In the genomic region with DNA sequence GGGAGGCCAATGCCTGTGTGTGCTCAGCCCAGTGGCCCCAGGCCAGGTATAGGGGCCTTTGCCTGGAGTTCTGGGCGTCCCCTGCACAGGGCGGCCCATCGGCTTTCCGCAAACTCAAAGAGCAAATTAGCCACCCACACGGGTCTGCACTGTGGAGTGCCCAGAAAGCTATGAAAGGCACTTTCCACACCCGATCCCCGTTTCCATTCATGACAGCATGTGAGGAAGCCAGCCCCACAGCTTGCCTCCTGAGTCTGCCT, we compare ENCODE assay signal across 39 cellular contexts. TPM values are rescaled to one million over a fixed set of nuclear protein-coding genes. Genes with fewer than 3 reads are reported as not detected.
"Had no signal": no experiment of that assay in that cellular context is flagged by ENCODE, and none has a peak within 500 bp of the region (broad histone marks: within the 10 kb centered on the region; RNA-seq: fewer than 3 reads in every experiment).

No MANE protein-coding gene starts in this region.

- H3K27ac Mint-ChIP-seq: activated B cell treated with CpG ODN at 0.5 μM for 24 hours; activated CD4-positive, alpha-beta memory T cell treated with anti-CD3 and anti-CD28 coated beads for 36 hours; activated naive CD4-positive, alpha-beta T cell treated with anti-CD3 and anti-CD28 coated beads, Interleukin-2, amount 10 ng/mL, durations not matched to agents 7 days and 5 days; activated naive CD8-positive, alpha-beta T cell; activated naive CD8-positive, alpha-beta T cell treated with anti-CD3 and anti-CD28 coated beads, Interleukin-2, amount 50 U/mL, for 24 hours; activated T-helper 1 cell treated with anti-CD3 and anti-CD28 coated beads, Interleukin-12 subunit alpha, Interleukin-12 subunit beta, Interleukin-2, Interleukin-4 antibody, amounts not matched to agents 30 ng/mL and 10 ng/mL and 1 ng/mL, durations not matched to agents 14 hours and 24 hours and 36 hours; T-cell had no signal

- H3K27me3 Mint-ChIP-seq: activated CD4-positive, alpha-beta memory T cell treated with anti-CD3 and anti-CD28 coated beads for 36 hours; activated naive CD8-positive, alpha-beta T cell; T-cell had no signal

- H3K4me1 ChIP-seq: Peyer's patch had no signal

- H3K27me3 ChIP-seq: MG63, Peyer's patch had no signal

- H3K4me1 Mint-ChIP-seq: activated B cell treated with CpG ODN at 0.5 μM for 24 hours; activated naive CD4-positive, alpha-beta T cell treated with anti-CD3 and anti-CD28 coated beads, Interleukin-2, amount 10 ng/mL, durations not matched to agents 7 days and 5 days; activated naive CD8-positive, alpha-beta T cell treated with anti-CD3 and anti-CD28 coated beads, Interleukin-2, amount 50 U/mL, for 24 hours; T-cell had no signal

- H3K36me3 ChIP-seq: brain microvascular endothelial cell, MG63, Peyer's patch had no signal

- DNase-seq: activated B cell treated with CpG ODN at 0.5 μM for 24 hours; activated CD4-positive, alpha-beta memory T cell treated with anti-CD3 and anti-CD28 coated beads for 36 hours; activated CD4-positive, alpha-beta T cell treated with anti-CD3 and anti-CD28 coated beads for 4 hours; activated CD4-positive, alpha-beta T cell treated with anti-CD3 and anti-CD28 coated beads, Interleukin-2, amount 50 U/mL, for 1 hour; activated CD4-positive, CD25-positive, alpha-beta regulatory T cell treated with anti-CD3 and anti-CD28 coated beads, Interleukin-2, amount 50 U/mL, for 72 hours; activated CD8-positive, alpha-beta memory T cell treated with anti-CD3 and anti-CD28 coated beads, Interleukin-2, amount 50 U/mL, for 4 hours; activated effector memory CD4-positive, alpha-beta T cell treated with Interleukin-2 at 50 U/mL for 16 hours; activated naive CD4-positive, alpha-beta T cell treated with anti-CD3 and anti-CD28 coated beads, Interleukin-2, amount 10 ng/mL, durations not matched to agents 7 days and 5 days; activated naive CD8-positive, alpha-beta T cell treated with anti-CD3 and anti-CD28 coated beads, Interleukin-2, amount 50 U/mL, for 24 hours; activated T-cell treated with anti-CD3 and anti-CD28 coated beads for 4 hours; activated T-cell treated with anti-CD3 and anti-CD28 coated beads, Interleukin-2, amount 50 U/mL, for 4 hours; anterior cingulate cortex; brain microvascular endothelial cell; central memory CD4-positive, alpha-beta T cell; Kasumi-1; KBM-7; MG63; MV-4-11; NCI-H1092; NCI-H1436 treated with DMSO at 0.1 percent for 48 hours; NCI-H187 treated with DMSO at 0.1 percent for 48 hours; NCI-H2081; NCI-H345; NCI-H526; NCI-H748 treated with DMSO at 0.1 percent for 48 hours; NK-92 treated with Interleukin-12 subunit alpha and Interleukin-12 subunit beta, amount 100 ng/mL, for 24 hours; PC-3; Peyer's patch; RPMI8226; SIG-M5; T-cell; T-helper 2 cell; T-helper 9 cell had no signal

- H3K4me3 ChIP-seq: MG63, Peyer's patch had no signal

- H3K4me3 Mint-ChIP-seq: activated B cell treated with CpG ODN at 0.5 μM for 24 hours; activated CD4-positive, alpha-beta memory T cell treated with anti-CD3 and anti-CD28 coated beads for 36 hours; activated naive CD4-positive, alpha-beta T cell treated with anti-CD3 and anti-CD28 coated beads, Interleukin-2, amount 10 ng/mL, durations not matched to agents 7 days and 5 days; activated naive CD8-positive, alpha-beta T cell; activated naive CD8-positive, alpha-beta T cell treated with anti-CD3 and anti-CD28 coated beads, Interleukin-2, amount 50 U/mL, for 24 hours; activated T-cell treated with anti-CD3 and anti-CD28 coated beads, Interleukin-2, amount 50 U/mL, for 4 hours; activated T-helper 1 cell treated with anti-CD3 and anti-CD28 coated beads, Interleukin-12 subunit alpha, Interleukin-12 subunit beta, Interleukin-2, Interleukin-4 antibody, amounts not matched to agents 30 ng/mL and 10 ng/mL and 1 ng/mL, durations not matched to agents 14 hours and 24 hours and 36 hours; T-cell had no signal

- H3K27ac ChIP-seq: brain microvascular endothelial cell, Peyer's patch, VCaP had no signal

- ATAC-seq: activated naive CD8-positive, alpha-beta T cell treated with anti-CD3 and anti-CD28 coated beads, Interleukin-2, amount 50 U/mL, for 24 hours; activated T-cell treated with anti-CD3 and anti-CD28 coated beads, Interleukin-2, amount 50 U/mL, for 4 hours; PC-3; SK-N-SH treated with all-trans-retinoic acid at 6 μM for 48 hours; T-cell had no signal

- H3K9me3 ChIP-seq: MG63, Peyer's patch had no signal

- H3K36me3 Mint-ChIP-seq: activated CD4-positive, alpha-beta memory T cell treated with anti-CD3 and anti-CD28 coated beads for 36 hours; activated naive CD4-positive, alpha-beta T cell treated with anti-CD3 and anti-CD28 coated beads, Interleukin-2, amount 10 ng/mL, durations not matched to agents 7 days and 5 days; activated naive CD8-positive, alpha-beta T cell; T-cell had no signal

RNA-seq across cellular contexts. Expression of gene DBH, which starts 5.2 kb away (rescaled TPM):
- total RNA-seq: activated B cell treated with CpG ODN at 0.5 μM for 24 hours; activated CD4-positive, alpha-beta memory T cell treated with anti-CD3 and anti-CD28 coated beads for 36 hours; activated T-cell treated with anti-CD3 and anti-CD28 coated beads, Interleukin-2, amount 50 U/mL, for 4 hours; activated T-helper 1 cell treated with anti-CD3 and anti-CD28 coated beads, Interleukin-12 subunit alpha, Interleukin-12 subunit beta, Interleukin-2, Interleukin-4 antibody, amounts not matched to agents 30 ng/mL and 10 ng/mL and 1 ng/mL, durations not matched to agents 14 hours and 24 hours and 36 hours; NCI-H460; PC-3; Peyer's patch; SK-MEL-5 had no signal

RNA-seq across cellular contexts. Expression of gene FAM163B, which starts 32.1 kb away (rescaled TPM):
- total RNA-seq: activated B cell treated with CpG ODN at 0.5 μM for 24 hours; activated CD4-positive, alpha-beta memory T cell treated with anti-CD3 and anti-CD28 coated beads for 36 hours; activated T-cell treated with anti-CD3 and anti-CD28 coated beads, Interleukin-2, amount 50 U/mL, for 4 hours; activated T-helper 1 cell treated with anti-CD3 and anti-CD28 coated beads, Interleukin-12 subunit alpha, Interleukin-12 subunit beta, Interleukin-2, Interleukin-4 antibody, amounts not matched to agents 30 ng/mL and 10 ng/mL and 1 ng/mL, durations not matched to agents 14 hours and 24 hours and 36 hours; NCI-H460; PC-3; Peyer's patch; SK-MEL-5; T-cell had no signal
